40 cellular contexts compared by ENCODE assay signal in the genomic region with DNA sequence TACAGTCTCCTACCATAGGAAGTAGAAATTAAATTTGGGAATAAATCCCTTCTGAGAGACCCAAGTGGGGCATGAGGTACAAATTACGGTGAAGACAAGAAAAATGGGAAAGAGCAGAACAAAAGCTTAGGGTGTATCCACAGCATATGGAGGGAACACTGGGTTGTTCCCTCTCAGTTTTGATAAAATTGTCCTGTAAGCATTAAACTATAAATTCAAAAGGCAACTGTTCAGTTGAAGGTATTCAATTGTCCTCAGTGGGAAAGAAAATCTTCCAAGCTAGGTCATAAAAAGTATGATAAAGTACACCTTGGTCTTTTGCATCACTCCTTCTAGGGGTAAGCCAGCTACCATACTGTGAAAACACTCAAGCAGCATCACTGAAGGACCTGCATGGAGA.
"Had no signal": no experiment of that assay in that cellular context is flagged by ENCODE, and none has a peak within 500 bp of the region (broad histone marks: within the 10 kb centered on the region; RNA-seq: fewer than 3 reads in every experiment).

No MANE protein-coding gene starts in this region.

- H3K27ac Mint-ChIP-seq: activated naive CD4-positive, alpha-beta T cell treated with anti-CD3 and anti-CD28 coated beads for 36 hours; activated naive CD4-positive, alpha-beta T cell treated with anti-CD3 and anti-CD28 coated beads, Interleukin-2, amount 10 ng/mL, durations not matched to agents 7 days and 5 days; activated naive CD4-positive, alpha-beta T cell treated with anti-CD3 and anti-CD28 coated beads, Interleukin-2, amount 50 U/mL, for 24 hours; activated naive CD4-positive, alpha-beta T cell treated with anti-CD3 and anti-CD28 coated beads, Interleukin-2, amount 50 U/mL, for 72 hours; activated naive CD8-positive, alpha-beta T cell; activated naive CD8-positive, alpha-beta T cell treated with anti-CD3 and anti-CD28 coated beads for 36 hours; activated naive CD8-positive, alpha-beta T cell treated with anti-CD3 and anti-CD28 coated beads, Interleukin-2, amount 10 ng/mL, durations not matched to agents 7 days and 5 days; activated naive CD8-positive, alpha-beta T cell treated with anti-CD3 and anti-CD28 coated beads, Interleukin-2, amount 50 U/mL, for 24 hours; activated T-cell treated with anti-CD3 and anti-CD28 coated beads, Interleukin-2, amount 50 U/mL, for 24 hours; activated T-cell treated with anti-CD3 and anti-CD28 coated beads, Interleukin-2, amount 50 U/mL, for 72 hours; activated T-helper 1 cell treated with anti-CD3 and anti-CD28 coated beads, Interleukin-12 subunit alpha, Interleukin-12 subunit beta, Interleukin-2, Interleukin-4 antibody, amounts not matched to agents 30 ng/mL and 10 ng/mL and 1 ng/mL, durations not matched to agents 14 hours and 24 hours and 36 hours; activated T-helper 17 cell treated with anti-CD3 and anti-CD28 coated beads, Interleukin-2, amount 50 U/mL, for 72 hours; activated T-helper 2 cell treated with anti-CD3 and anti-CD28 coated beads, Interferon-gamma antibody, Interleukin-2, Interleukin-4, amounts not matched to agents 10 μg/mL and 5 μg/mL and 100 μg/mL, durations not matched to agents 14 hours and 24 hours and 36 hours; brain had no signal

- H3K4me1 ChIP-seq: adrenal gland, ascending aorta, body of pancreas, breast epithelium had no signal

- H3K4me3 Mint-ChIP-seq: activated naive CD4-positive, alpha-beta T cell treated with anti-CD3 and anti-CD28 coated beads for 36 hours; activated naive CD4-positive, alpha-beta T cell treated with anti-CD3 and anti-CD28 coated beads, Interleukin-2, amount 10 ng/mL, durations not matched to agents 7 days and 5 days; activated naive CD4-positive, alpha-beta T cell treated with anti-CD3 and anti-CD28 coated beads, Interleukin-2, amount 50 U/mL, for 24 hours; activated naive CD8-positive, alpha-beta T cell; activated naive CD8-positive, alpha-beta T cell treated with anti-CD3 and anti-CD28 coated beads for 36 hours; activated naive CD8-positive, alpha-beta T cell treated with anti-CD3 and anti-CD28 coated beads, Interleukin-2, amount 10 ng/mL, durations not matched to agents 7 days and 5 days; activated naive CD8-positive, alpha-beta T cell treated with anti-CD3 and anti-CD28 coated beads, Interleukin-2, amount 50 U/mL, for 24 hours; activated T-cell treated with anti-CD3 and anti-CD28 coated beads, Interleukin-2, amount 50 U/mL, for 24 hours; activated T-cell treated with anti-CD3 and anti-CD28 coated beads, Interleukin-2, amount 50 U/mL, for 4 hours; activated T-cell treated with anti-CD3 and anti-CD28 coated beads, Interleukin-2, amount 50 U/mL, for 72 hours; activated T-helper 1 cell treated with anti-CD3 and anti-CD28 coated beads, Interleukin-12 subunit alpha, Interleukin-12 subunit beta, Interleukin-2, Interleukin-4 antibody, amounts not matched to agents 30 ng/mL and 10 ng/mL and 1 ng/mL, durations not matched to agents 14 hours and 24 hours and 36 hours; activated T-helper 17 cell treated with anti-CD3 and anti-CD28 coated beads, Interleukin-2, amount 50 U/mL, for 72 hours; brain; central memory CD8-positive, alpha-beta T cell had no signal

- H3K27me3 ChIP-seq: adrenal gland, ascending aorta, body of pancreas, brain microvascular endothelial cell, breast epithelium, cardiac muscle cell had no signal

- H3K4me1 Mint-ChIP-seq: activated naive CD4-positive, alpha-beta T cell treated with anti-CD3 and anti-CD28 coated beads, Interleukin-2, amount 10 ng/mL, durations not matched to agents 7 days and 5 days; activated naive CD4-positive, alpha-beta T cell treated with anti-CD3 and anti-CD28 coated beads, Interleukin-2, amount 50 U/mL, for 24 hours; activated naive CD8-positive, alpha-beta T cell treated with anti-CD3 and anti-CD28 coated beads for 36 hours; activated naive CD8-positive, alpha-beta T cell treated with anti-CD3 and anti-CD28 coated beads, Interleukin-2, amount 10 ng/mL, durations not matched to agents 7 days and 5 days; activated naive CD8-positive, alpha-beta T cell treated with anti-CD3 and anti-CD28 coated beads, Interleukin-2, amount 50 U/mL, for 24 hours; activated T-helper 17 cell treated with anti-CD3 and anti-CD28 coated beads, Interleukin-2, amount 50 U/mL, for 72 hours; brain; central memory CD8-positive, alpha-beta T cell had no signal

- H3K4me3 ChIP-seq: adrenal gland, ascending aorta, body of pancreas, breast epithelium, cardiac muscle cell had no signal

- FAIRE-seq: astrocyte, bronchial epithelial cell had no signal

- H3K27me3 Mint-ChIP-seq: activated naive CD4-positive, alpha-beta T cell treated with anti-CD3 and anti-CD28 coated beads, Interleukin-2, amount 10 ng/mL, durations not matched to agents 7 days and 5 days; activated naive CD4-positive, alpha-beta T cell treated with anti-CD3 and anti-CD28 coated beads, Interleukin-2, amount 50 U/mL, for 24 hours; activated naive CD8-positive, alpha-beta T cell; activated naive CD8-positive, alpha-beta T cell treated with anti-CD3 and anti-CD28 coated beads for 36 hours; activated naive CD8-positive, alpha-beta T cell treated with anti-CD3 and anti-CD28 coated beads, Interleukin-2, amount 10 ng/mL, durations not matched to agents 7 days and 5 days; activated naive CD8-positive, alpha-beta T cell treated with anti-CD3 and anti-CD28 coated beads, Interleukin-2, amount 50 U/mL, for 24 hours; activated T-cell treated with anti-CD3 and anti-CD28 coated beads, Interleukin-2, amount 50 U/mL, for 24 hours; activated T-helper 17 cell treated with anti-CD3 and anti-CD28 coated beads, Interleukin-2, amount 50 U/mL, for 72 hours; brain; central memory CD8-positive, alpha-beta T cell had no signal

- H3K36me3 ChIP-seq: adrenal gland, ascending aorta, brain microvascular endothelial cell, breast epithelium, cardiac muscle cell had no signal

- H3K27ac ChIP-seq: adrenal gland, ascending aorta, body of pancreas, brain microvascular endothelial cell, breast epithelium, cardiac muscle cell had no signal

- H3K9me3 Mint-ChIP-seq: activated naive CD4-positive, alpha-beta T cell treated with anti-CD3 and anti-CD28 coated beads, Interleukin-2, amount 50 U/mL, for 24 hours; activated naive CD8-positive, alpha-beta T cell treated with anti-CD3 and anti-CD28 coated beads, Interleukin-2, amount 10 ng/mL, durations not matched to agents 7 days and 5 days; activated naive CD8-positive, alpha-beta T cell treated with anti-CD3 and anti-CD28 coated beads, Interleukin-2, amount 50 U/mL, for 24 hours; activated T-helper 17 cell treated with anti-CD3 and anti-CD28 coated beads, Interleukin-2, amount 50 U/mL, for 72 hours; central memory CD8-positive, alpha-beta T cell had no signal

- ATAC-seq: activated naive CD4-positive, alpha-beta T cell treated with anti-CD3 and anti-CD28 coated beads, Interleukin-2, amount 50 U/mL, for 72 hours; activated naive CD8-positive, alpha-beta T cell treated with anti-CD3 and anti-CD28 coated beads, Interleukin-2, amount 50 U/mL, for 24 hours; activated T-cell treated with anti-CD3 and anti-CD28 coated beads, Interleukin-2, amount 50 U/mL, for 4 hours; activated T-cell treated with anti-CD3 and anti-CD28 coated beads, Interleukin-2, amount 50 U/mL, for 72 hours; activated T-helper 17 cell treated with anti-CD3 and anti-CD28 coated beads, Interleukin-2, amount 50 U/mL, for 72 hours; body of pancreas had no signal

- DNase-seq: activated effector memory CD4-positive, alpha-beta T cell treated with anti-CD3 and anti-CD28 coated beads, Interleukin-2, amount 50 U/mL, for 16 hours; activated effector memory CD4-positive, alpha-beta T cell treated with Interleukin-2 at 50 U/mL for 16 hours; activated gamma-delta T cell; activated gamma-delta T cell treated with Interleukin-2 at 50 U/mL for 16 hours; activated naive CD4-positive, alpha-beta T cell; activated naive CD4-positive, alpha-beta T cell treated with anti-CD3 and anti-CD28 coated beads for 36 hours; activated naive CD4-positive, alpha-beta T cell treated with anti-CD3 and anti-CD28 coated beads, Interleukin-2, amount 10 ng/mL, durations not matched to agents 7 days and 5 days; activated naive CD4-positive, alpha-beta T cell treated with anti-CD3 and anti-CD28 coated beads, Interleukin-2, amount 50 U/mL, for 16 hours; activated naive CD4-positive, alpha-beta T cell treated with Interleukin-2 at 50 U/mL for 16 hours; activated naive CD8-positive, alpha-beta T cell treated with anti-CD3 and anti-CD28 coated beads for 36 hours; activated naive CD8-positive, alpha-beta T cell treated with anti-CD3 and anti-CD28 coated beads, Interleukin-2, amount 10 ng/mL, durations not matched to agents 7 days and 5 days; activated naive CD8-positive, alpha-beta T cell treated with anti-CD3 and anti-CD28 coated beads, Interleukin-2, amount 50 U/mL, for 24 hours; activated T-cell treated with anti-CD3 and anti-CD28 coated beads, Interleukin-2, amount 50 U/mL, for 1 hour; activated T-cell treated with anti-CD3 and anti-CD28 coated beads, Interleukin-2, amount 50 U/mL, for 24 hours; activated T-cell treated with anti-CD3 and anti-CD28 coated beads, Interleukin-2, amount 50 U/mL, for 4 hours; activated T-cell treated with anti-CD3 and anti-CD28 coated beads, Interleukin-2, amount 50 U/mL, for 48 hours; activated T-cell treated with anti-CD3 and anti-CD28 coated beads, Interleukin-2, amount 50 U/mL, for 72 hours; adrenal gland; amniotic stem cell; amygdala; anterior cingulate cortex; aorta; body of pancreas; brain microvascular endothelial cell; caudate nucleus; central memory CD4-positive, alpha-beta T cell; cerebellar nuclear complex had no signal

- H3K9me3 ChIP-seq: adrenal gland, ascending aorta, body of pancreas, breast epithelium had no signal

- H3K36me3 Mint-ChIP-seq: activated naive CD4-positive, alpha-beta T cell treated with anti-CD3 and anti-CD28 coated beads, Interleukin-2, amount 10 ng/mL, durations not matched to agents 7 days and 5 days; activated naive CD4-positive, alpha-beta T cell treated with anti-CD3 and anti-CD28 coated beads, Interleukin-2, amount 50 U/mL, for 24 hours; activated naive CD4-positive, alpha-beta T cell treated with anti-CD3 and anti-CD28 coated beads, Interleukin-2, amount 50 U/mL, for 72 hours; activated naive CD8-positive, alpha-beta T cell; activated naive CD8-positive, alpha-beta T cell treated with anti-CD3 and anti-CD28 coated beads for 36 hours; activated naive CD8-positive, alpha-beta T cell treated with anti-CD3 and anti-CD28 coated beads, Interleukin-2, amount 10 ng/mL, durations not matched to agents 7 days and 5 days had no signal
